8 cellular contexts compared by ENCODE assay signal in genomic region chr9:36597412-36598178, GRCh38. TPM values are rescaled to one million over a fixed set of nuclear protein-coding genes. Genes with fewer than 3 reads are reported as not detected.
DNase-seq lines count a peak whose midpoint lies in the region; ATAC-seq and TF ChIP-seq lines count a peak whose summit lies in the region.

No MANE protein-coding gene starts in this region.

- H3K4me3 Mint-ChIP-seq in HFFc6, result no peak overlapping the region
- no peak overlapping the region for H3K4me3 Mint-ChIP-seq in activated T-helper 2 cell treated with anti-CD3 and anti-CD28 coated beads, Interferon-gamma antibody, Interleukin-2, Interleukin-4, amounts not matched to agents 10 μg/mL and 5 μg/mL and 100 μg/mL, durations not matched to agents 14 hours and 24 hours and 36 hours (ENCODE audit: low read depth)

- H3K27me3 Mint-ChIP-seq in HFFc6 (ENCODE audit: insufficient read depth), result no peaks in the 10 kb centered on the region
- no peaks in the 10 kb centered on the region for H3K27me3 Mint-ChIP-seq in activated T-helper 2 cell treated with anti-CD3 and anti-CD28 coated beads, Interferon-gamma antibody, Interleukin-2, Interleukin-4, amounts not matched to agents 10 μg/mL and 5 μg/mL and 100 μg/mL, durations not matched to agents 14 hours and 24 hours and 36 hours (ENCODE audit: low read depth)

- peaks cover 34% of the 10 kb centered on the region for H3K4me1 Mint-ChIP-seq in HFFc6 (ENCODE audit: low read depth)
- H3K4me1 Mint-ChIP-seq in activated T-helper 2 cell treated with anti-CD3 and anti-CD28 coated beads, Interferon-gamma antibody, Interleukin-2, Interleukin-4, amounts not matched to agents 10 μg/mL and 5 μg/mL and 100 μg/mL, durations not matched to agents 14 hours and 24 hours and 36 hours (ENCODE audit: low read depth), result peaks cover 11% of the 10 kb centered on the region

- peak; percentile 84 for TF ChIP-seq CTCF in HFFc6 (IDR thresholded peaks at IDR 0.05)

- DNase-seq in D341Med (ENCODE audit: low spot score), result peak; percentile 44
- peak; percentile 76 for DNase-seq in HFFc6
- DNase-seq in activated T-helper 2 cell treated with anti-CD3 and anti-CD28 coated beads, Interferon-gamma antibody, Interleukin-2, Interleukin-4, amounts not matched to agents 10 μg/mL and 5 μg/mL and 100 μg/mL, durations not matched to agents 14 hours and 24 hours and 36 hours (ENCODE audit: low spot score), result no peak
- peak; percentile 47 for DNase-seq in left kidney (ENCODE audit: low read depth, low spot score)
- no peak for DNase-seq in stimulated activated naive CD4-positive, alpha-beta T cell (lab: John Stamatoyannopoulos, UW)
- DNase-seq in NCI-H1092 (lab: John Stamatoyannopoulos, UW), result no peak

- no peak overlapping the region for H3K27ac Mint-ChIP-seq in HFFc6
- peak overlapping the region; percentile 74 for H3K27ac Mint-ChIP-seq in activated T-helper 2 cell treated with anti-CD3 and anti-CD28 coated beads, Interferon-gamma antibody, Interleukin-2, Interleukin-4, amounts not matched to agents 10 μg/mL and 5 μg/mL and 100 μg/mL, durations not matched to agents 14 hours and 24 hours and 36 hours

- H3K9me3 Mint-ChIP-seq in HFFc6, result no peaks in the 10 kb centered on the region
- no peaks in the 10 kb centered on the region for H3K9me3 Mint-ChIP-seq in activated T-helper 2 cell treated with anti-CD3 and anti-CD28 coated beads, Interferon-gamma antibody, Interleukin-2, Interleukin-4, amounts not matched to agents 10 μg/mL and 5 μg/mL and 100 μg/mL, durations not matched to agents 14 hours and 24 hours and 36 hours

- intact Hi-C loops in activated T-helper 2 cell treated with anti-CD3 and anti-CD28 coated beads, Interferon-gamma antibody, Interleukin-2, Interleukin-4, amounts not matched to agents 10 μg/mL and 5 μg/mL and 100 μg/mL, durations not matched to agents 14 hours and 24 hours and 36 hours (cut with micrococcal nuclease), result loop anchor here (5.0 kb wide), 1 partner anchor 130 kb away; no protein-coding TSS in a partner anchor

- H3K36me3 Mint-ChIP-seq in HFFc6 (ENCODE audit: low read depth), result peaks cover 15% of the 10 kb centered on the region; the same call in 1 of the 2 replicates
- peaks cover 67% of the 10 kb centered on the region for H3K36me3 Mint-ChIP-seq in activated T-helper 2 cell treated with anti-CD3 and anti-CD28 coated beads, Interferon-gamma antibody, Interleukin-2, Interleukin-4, amounts not matched to agents 10 μg/mL and 5 μg/mL and 100 μg/mL, durations not matched to agents 14 hours and 24 hours and 36 hours (ENCODE audit: low read depth)

- ATAC-seq in HG03520 (IDR thresholded peaks at IDR 0.05; ENCODE audit: unreplicated experiment) (no peak), HG03139 (IDR thresholded peaks at IDR 0.05; ENCODE audit: unreplicated experiment) (no peak)

RNA-seq across cellular contexts. Expression of gene MELK, which starts 24.9 kb away (rescaled TPM):
- total RNA-seq in HFFc6 (2021; fragmentation: NEBNext Ultra II Directional; extraction: Animal tissue kit (Norgen Biotek cat#: 25700)), result 10 to 100 TPM; 16.6 to 40.5 (median 35.6) TPM
- total RNA-seq in activated T-helper 2 cell treated with anti-CD3 and anti-CD28 coated beads, Interferon-gamma antibody, Interleukin-2, Interleukin-4, amounts not matched to agents 10 μg/mL and 5 μg/mL and 100 μg/mL, durations not matched to agents 14 hours and 24 hours and 36 hours, result 56.3 and 57.9 TPM in 2 replicates

Comparison
In these comparisons a context has a peak if more than half of its experiments do, and no peak if none do; other contexts are left out.
1. DNase-seq: peak in D341Med (single experiment), HFFc6 (single experiment) and left kidney (single experiment); none in activated T-helper 2 cell treated with anti-CD3 and anti-CD28 coated beads, Interferon-gamma antibody, Interleukin-2, Interleukin-4, amounts not matched to agents 10 μg/mL and 5 μg/mL and 100 μg/mL, durations not matched to agents 14 hours and 24 hours and 36 hours (single experiment), stimulated activated naive CD4-positive, alpha-beta T cell (0 of 6) and NCI-H1092 (single experiment).